In genomic region chr9:38447703-38448102, GRCh38 we compare ENCODE assay signal across 8 cellular contexts. TPM values are rescaled to one million over a fixed set of nuclear protein-coding genes. Genes with fewer than 3 reads are reported as not detected.
"Had no signal": no experiment of that assay in that cellular context is flagged by ENCODE, and none has a peak within 500 bp of the region (broad histone marks: within the 10 kb centered on the region; RNA-seq: fewer than 3 reads in every experiment).

No MANE protein-coding gene starts in this region.

- H3K9ac ChIP-seq: KMS-11 had no signal

- H3K4me2 ChIP-seq: KMS-11 had no signal

- DNase-seq: IMR-90, KBM-7, KG1 had no signal

- FAIRE-seq: HTR-8/SVneo had no signal

- H3K27ac ChIP-seq: HL-60, KMS-11 had no signal

RNA-seq across cellular contexts. Expression of gene IGFBPL1, which starts 23.4 kb away (rescaled TPM):
- total RNA-seq: HT-29, IMR-90 had no signal
- polyA plus RNA-seq: IgD-negative memory B cell, IMR-90 had no signal
